8 cellular contexts compared by ENCODE assay signal in the genomic region with DNA sequence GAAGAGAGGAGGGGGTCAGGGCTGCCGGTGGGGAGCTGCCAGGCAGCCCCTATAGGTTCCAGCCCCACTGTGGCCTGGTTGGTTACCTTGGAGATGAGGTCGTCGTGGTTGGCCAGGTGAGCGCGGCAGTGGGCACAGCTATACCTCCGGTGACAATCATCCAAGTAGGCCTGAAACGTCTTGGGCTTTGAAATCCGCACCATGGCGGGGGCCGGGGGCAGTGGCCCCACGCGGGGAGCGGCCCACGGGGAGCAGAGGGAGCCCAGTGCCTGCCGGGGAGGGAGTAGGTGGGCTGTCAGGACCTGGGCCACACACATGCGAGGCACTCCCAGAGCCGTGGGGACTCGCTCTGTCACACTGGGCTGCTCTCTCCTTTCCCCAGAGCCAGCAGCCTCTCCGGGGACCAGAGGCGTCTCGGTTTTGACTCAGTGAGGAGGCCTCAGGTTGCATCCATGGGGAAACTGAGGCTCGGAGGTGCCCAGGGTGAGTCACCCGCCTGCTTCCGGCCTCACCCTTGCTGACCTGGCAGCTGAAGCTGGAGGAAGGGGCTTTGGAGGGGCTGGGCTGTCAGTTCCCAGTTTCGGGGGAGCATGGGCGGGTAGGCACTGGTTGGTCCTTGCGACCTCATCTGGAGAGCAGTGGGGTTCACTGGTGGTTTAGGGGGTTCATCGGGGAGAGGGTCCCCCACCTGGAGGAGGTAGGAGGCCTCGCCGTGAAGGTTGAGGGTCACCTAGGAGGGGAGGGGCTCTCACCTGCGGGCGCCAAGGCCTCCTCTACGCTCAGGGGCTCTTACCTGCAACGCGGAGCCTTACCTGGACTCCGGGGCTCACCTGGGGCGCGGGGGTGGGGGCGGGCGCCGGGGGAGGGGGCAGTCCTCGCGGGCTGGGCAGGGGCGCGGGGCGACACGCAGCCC. TPM values are rescaled to one million over a fixed set of nuclear protein-coding genes. Genes with fewer than 3 reads are reported as not detected.
DNase-seq lines count a peak whose midpoint lies in the region; ATAC-seq, FAIRE-seq and TF ChIP-seq lines count a peak whose summit lies in the region.

No MANE protein-coding gene starts in this region.

- no peaks in the 10 kb centered on the region for H3K27me3 Mint-ChIP-seq in astrocyte (ENCODE audit: low read depth, unreplicated experiment)

- H3K4me1 Mint-ChIP-seq in astrocyte (ENCODE audit: low read depth, unreplicated experiment): peaks cover 3% of the 10 kb centered on the region

- H3K4me1 ChIP-seq in astrocyte (ENCODE audit: insufficient read depth, low read length): peaks cover 21% of the 10 kb centered on the region
- peaks cover 51% of the 10 kb centered on the region for H3K4me1 ChIP-seq in HepG2 (ENCODE audit: insufficient read depth, low read length)
- H3K4me1 ChIP-seq in thyroid gland: peaks cover 39 to 45% of the 10 kb centered on the region in 2 donors

- H3K4me3 ChIP-seq in astrocyte (ENCODE audit: insufficient read depth, low read depth, low read length) (peak overlapping the region; percentile 43), HepG2 (replicated peaks in 1 of 3; ENCODE audit: insufficient read depth in 1 of 3, low read depth in 2 of 3, low read length in 3 of 3) (peak overlapping the region; percentile 57 to 82 (median 74)), thyroid gland (replicated peaks in 1 of 3) (peak overlapping the region; percentile 8 to 78 (median 48))

- no peak for ATAC-seq in HepG2
- ATAC-seq in HG02642 (IDR thresholded peaks at IDR 0.05; ENCODE audit: poor library complexity, unreplicated experiment): no peak

- TF ChIP-seq CTCF in astrocyte (IDR thresholded peaks at IDR 0.05; ENCODE audit: insufficient read depth, low read depth, low read length): no peak
- TF ChIP-seq CTCF in HepG2 (CRISPR knock-in tag; IDR thresholded peaks at IDR 0.05): no peak
- TF ChIP-seq CTCF in thyroid gland (IDR thresholded peaks at IDR 0.05): no peak

- H3K36me3 ChIP-seq in astrocyte (ENCODE audit: insufficient read depth, low read length): no peaks in the 10 kb centered on the region
- H3K36me3 ChIP-seq in HepG2 (replicated peaks in 1 of 2; ENCODE audit: control insufficient read depth in 1 of 2, insufficient read depth in 2 of 2, low read length in 2 of 2): no peaks in the 10 kb centered on the region; a peak in 1 of 5 replicates
- peaks cover 5 to 12% of the 10 kb centered on the region in 2 donors for H3K36me3 ChIP-seq in thyroid gland

- no peak for TF ChIP-seq POLR2A in HepG2 (IDR thresholded peaks at IDR 0.05; ENCODE audit: insufficient read depth in 1 of 2, low read depth in 2 of 2, low read length in 2 of 2)
- TF ChIP-seq POLR2A in thyroid gland (IDR thresholded peaks at IDR 0.05): no peak

- DNase-seq in activated CD8-positive, alpha-beta memory T cell treated with anti-CD3 and anti-CD28 coated beads for 24 hours: peak; percentile 71
- no peak for DNase-seq in activated CD8-positive, alpha-beta memory T cell treated with anti-CD3 and anti-CD28 coated beads, Interleukin-2, amount 50 U/mL, for 48 hours
- DNase-seq in astrocyte (ENCODE audit: low read depth): no peak
- no peak for DNase-seq in HepG2 (ENCODE audit: low spot score)
- peak; percentile 38 to 44 for DNase-seq in thyroid gland
- DNase-seq in LoVo (ENCODE audit: low spot score): no peak
- DNase-seq in GM19239 (ENCODE audit: insufficient read length, low spot score): no peak

- TF ChIP-seq EP300 in HepG2 (IDR thresholded peaks at IDR 0.05; ENCODE audit: low read depth in 2 of 2, low read length in 2 of 2) (no peak), HepG2 (CRISPR knock-in tag; IDR thresholded peaks at IDR 0.05; ENCODE audit: borderline replicate concordance) (no peak)

- BruUV-seq in HepG2 (replicated peaks; lab: Mats Ljungman, UMichigan): no TSS peak

- POLR2A ChIA-PET in HepG2 (lab: Yijun Ruan, JAX): interaction anchor here (0.6 to 3.0 kb wide), 7 partner anchors 9 to 169 kb away, joined by 3 to 18 read pairs (median 4); a partner anchor contains a TSS

- H3K4me2 ChIP-seq in astrocyte (ENCODE audit: low read length): peak overlapping the region; percentile 85
- peak overlapping the region; percentile 96 for H3K4me2 ChIP-seq in HepG2 (ENCODE audit: low read depth, low read length)

- intact Hi-C loops in HepG2 (cut with micrococcal nuclease; ENCODE audit: unreplicated experiment): no loop called here
- intact Hi-C loops in thyroid gland (cut with DNase I): loop anchor here (2.0 kb wide), 1 partner anchor 25 kb away; no protein-coding TSS in a partner anchor

- peak overlapping the region; percentile 26 for H3K27ac Mint-ChIP-seq in astrocyte (ENCODE audit: unreplicated experiment)

- H2AFZ ChIP-seq in astrocyte (ENCODE audit: low read depth, low read length): peak overlapping the region; percentile 68
- H2AFZ ChIP-seq in HepG2 (ENCODE audit: low read length): no peak overlapping the region

- peaks cover 2% of the 10 kb centered on the region for H3K36me3 Mint-ChIP-seq in astrocyte (ENCODE audit: low read depth, unreplicated experiment)

- H3K79me2 ChIP-seq in astrocyte (ENCODE audit: insufficient read depth, low read length) (peaks cover 3% of the 10 kb centered on the region), HepG2 (ENCODE audit: insufficient read depth, low read length) (no peaks in the 10 kb centered on the region)

- FAIRE-seq in astrocyte (lab: Jason Lieb, UNC) (no peak), HepG2 (lab: Jason Lieb, UNC) (no peak), GM19239 (lab: Jason Lieb, UNC) (no peak)

- H3K4me3 Mint-ChIP-seq in astrocyte (ENCODE audit: unreplicated experiment): peak overlapping the region; percentile 74

- no peaks in the 10 kb centered on the region for H4K20me1 ChIP-seq in astrocyte (ENCODE audit: insufficient read depth, low read length)
- H4K20me1 ChIP-seq in HepG2 (ENCODE audit: insufficient read depth, low read length): no peaks in the 10 kb centered on the region

- H3K27ac ChIP-seq in astrocyte (ENCODE audit: low read depth, low read length): no peak overlapping the region
- H3K27ac ChIP-seq in HepG2 (ENCODE audit: extremely low read length, insufficient read depth, low read length): peak overlapping the region; percentile 38
- H3K27ac ChIP-seq in thyroid gland: peak overlapping the region; percentile 82 to 92 (median 88)

- peaks cover 17% of the 10 kb centered on the region for H3K9me3 Mint-ChIP-seq in astrocyte (ENCODE audit: unreplicated experiment)

- no peak for TF ChIP-seq RAD21 in HepG2 (CRISPR knock-in tag; IDR thresholded peaks at IDR 0.05)

- H3K9ac ChIP-seq in astrocyte (ENCODE audit: low read length) (peak overlapping the region; percentile 69), HepG2 (ENCODE audit: insufficient read depth, low read depth, low read length) (peak overlapping the region; percentile 72)

- no peaks in the 10 kb centered on the region for H3K27me3 ChIP-seq in astrocyte (ENCODE audit: insufficient read depth, low read length)
- H3K27me3 ChIP-seq in HepG2 (ENCODE audit: control insufficient read depth in 1 of 2, insufficient read depth in 2 of 2, low read length in 2 of 2): no peaks in the 10 kb centered on the region; a peak in 1 of 5 replicates
- no peaks in the 10 kb centered on the region for H3K27me3 ChIP-seq in thyroid gland

- WGBS in HepG2 (ENCODE audit: low lambda C conversion rate): 68% methylated on average over 15 of the region's 47 CpGs
- WGBS in thyroid gland, 2 donors: 29 to 53% methylated on average over 14 to 16 of the region's 47 CpGs

- in situ Hi-C loops in HepG2 (cut with HindIII; ENCODE audit: extremely low pct_ligation_motif_present, low pct_unique_long_range_greater_than_20kb): loop anchor here (25.0 kb wide), 1 partner anchor 542 kb away; no protein-coding TSS in a partner anchor

- peaks cover 4% of the 10 kb centered on the region for H3K9me3 ChIP-seq in astrocyte (ENCODE audit: insufficient read depth, low read depth, low read length)
- peaks cover 12% of the 10 kb centered on the region for H3K9me3 ChIP-seq in HepG2 (ENCODE audit: low read length)
- no peaks in the 10 kb centered on the region for H3K9me3 ChIP-seq in thyroid gland

- CTCF ChIA-PET in HepG2 (lab: Yijun Ruan, JAX; ENCODE audit: low intra/inter-chr PET ratio, low total read pairs): no interaction called here

RNA-seq across cellular contexts. Expression of a gene that starts 0.6 kb away (rescaled TPM):
- 20.5 and 25.2 TPM in 2 replicates for total RNA-seq in astrocyte
- 4.8 and 5.4 TPM in 2 replicates for total RNA-seq in HepG2 (2016; rRNA removed; fragmentation: Illumina TruSeq; extraction: Trizol)
- 15.6 and 18.9 TPM in 2 replicates for total RNA-seq in HepG2 (2016; cell fraction: cytosol; rRNA removed; fragmentation: Illumina TruSeq; extraction: Trizol; ENCODE audit: low read depth)
- total RNA-seq in HepG2 (2016; cell fraction: insoluble cytoplasmic fraction; rRNA removed; fragmentation: Illumina TruSeq; extraction: Trizol): 3.6 and 7.4 TPM in 2 replicates
- 16.8 and 17.0 TPM in 2 replicates for total RNA-seq in HepG2 (2016; cell fraction: membrane; rRNA removed; fragmentation: Illumina TruSeq; extraction: Trizol)
- 3.7 and 3.9 TPM in 2 replicates for total RNA-seq in HepG2 (2016; cell fraction: nucleus; rRNA removed; fragmentation: Illumina TruSeq; extraction: Trizol)
- polyA plus RNA-seq in HepG2 (2011; rRNA removed): 47.0 and 63.6 TPM in 2 replicates
- 39.4 and 54.7 TPM in 2 replicates for polyA plus RNA-seq in HepG2 (2011; cell fraction: cytosol; rRNA removed)
- 83.9 and 94.9 TPM in 2 replicates for polyA plus RNA-seq in HepG2 (2011; cell fraction: nucleus; rRNA removed)
- polyA plus RNA-seq in HepG2 (2012): 69.8 and 96.9 TPM in 2 replicates
- 32.9 and 34.4 TPM in 2 replicates for polyA plus RNA-seq in HepG2 (2016; cell fraction: cytosol; fragmentation: Illumina TruSeq; extraction: Trizol; ENCODE audit: low read depth)
- 7.4 and 9.0 TPM in 2 replicates for polyA plus RNA-seq in HepG2 (2016; cell fraction: insoluble cytoplasmic fraction; fragmentation: Illumina TruSeq; extraction: Trizol; ENCODE audit: low read depth)
- 23.4 and 24.5 TPM in 2 replicates for polyA plus RNA-seq in HepG2 (2016; cell fraction: membrane; fragmentation: Illumina TruSeq; extraction: Trizol; ENCODE audit: low read depth)
- polyA plus RNA-seq in HepG2 (2016; cell fraction: nucleus; fragmentation: Illumina TruSeq; extraction: Trizol; ENCODE audit: insufficient read depth, low read depth): 12.2 and 14.9 TPM in 2 replicates
- polyA minus RNA-seq in HepG2 (2011; rRNA and poly(A)+ RNA removed; ENCODE audit: low replicate concordance): 4.9 and 32.0 TPM in 2 replicates
- polyA minus RNA-seq in HepG2 (2011; cell fraction: cytosol; rRNA and poly(A)+ RNA removed): 14.5 and 16.8 TPM in 2 replicates
- 7.6 and 11.2 TPM in 2 replicates for polyA minus RNA-seq in HepG2 (2011; cell fraction: nucleus; rRNA and poly(A)+ RNA removed)
- total RNA-seq in thyroid gland: 100 to 1,000 TPM in 1 of 4 donors, 10 to 100 TPM in 3; 32.4 to 372 (median 68.0) TPM

RNA-seq across cellular contexts. Expression of a gene that starts 3.7 kb away (rescaled TPM):
- total RNA-seq in astrocyte: 0.22 and 0.27 TPM in 2 replicates
- total RNA-seq in HepG2 (2016; rRNA removed; fragmentation: Illumina TruSeq; extraction: Trizol): 0.24 TPM in 1 of 2 replicates, not detected in the other
- total RNA-seq in HepG2 (2016; cell fraction: cytosol; rRNA removed; fragmentation: Illumina TruSeq; extraction: Trizol; ENCODE audit: low read depth): 0.09 and 0.20 TPM in 2 replicates
- 0.16 and 0.37 TPM in 2 replicates for total RNA-seq in HepG2 (2016; cell fraction: insoluble cytoplasmic fraction; rRNA removed; fragmentation: Illumina TruSeq; extraction: Trizol)
- 0.21 and 0.22 TPM in 2 replicates for total RNA-seq in HepG2 (2016; cell fraction: membrane; rRNA removed; fragmentation: Illumina TruSeq; extraction: Trizol)
- 0.25 and 0.47 TPM in 2 replicates for total RNA-seq in HepG2 (2016; cell fraction: nucleus; rRNA removed; fragmentation: Illumina TruSeq; extraction: Trizol)
- polyA plus RNA-seq in HepG2 (2011; rRNA removed): 0.42 and 0.51 TPM in 2 replicates
- 0.08 and 0.24 TPM in 2 replicates for polyA plus RNA-seq in HepG2 (2011; cell fraction: cytosol; rRNA removed)
- polyA plus RNA-seq in HepG2 (2011; cell fraction: nucleus; rRNA removed): 1.6 and 1.8 TPM in 2 replicates
- 0.36 and 0.44 TPM in 2 replicates for polyA plus RNA-seq in HepG2 (2012)
- 0.35 and 0.51 TPM in 2 replicates for polyA plus RNA-seq in HepG2 (2016; cell fraction: cytosol; fragmentation: Illumina TruSeq; extraction: Trizol; ENCODE audit: low read depth)
- 0.25 and 0.34 TPM in 2 replicates for polyA plus RNA-seq in HepG2 (2016; cell fraction: insoluble cytoplasmic fraction; fragmentation: Illumina TruSeq; extraction: Trizol; ENCODE audit: low read depth)
- 0.39 and 0.63 TPM in 2 replicates for polyA plus RNA-seq in HepG2 (2016; cell fraction: membrane; fragmentation: Illumina TruSeq; extraction: Trizol; ENCODE audit: low read depth)
- polyA plus RNA-seq in HepG2 (2016; cell fraction: nucleus; fragmentation: Illumina TruSeq; extraction: Trizol; ENCODE audit: insufficient read depth, low read depth): 0.78 and 1.4 TPM in 2 replicates
- 1.1 TPM in 1 of 2 replicates, not detected in the other for polyA minus RNA-seq in HepG2 (2011; rRNA and poly(A)+ RNA removed; ENCODE audit: low replicate concordance)
- polyA minus RNA-seq in HepG2 (2011; cell fraction: cytosol; rRNA and poly(A)+ RNA removed): not detected in 2 replicates
- polyA minus RNA-seq in HepG2 (2011; cell fraction: nucleus; rRNA and poly(A)+ RNA removed): 0.39 and 0.62 TPM in 2 replicates
- 1 to 10 TPM; 1.6 to 3.3 (median 2.4) TPM for total RNA-seq in thyroid gland

RNA-seq across cellular contexts. Expression of a gene that starts 17.9 kb away (rescaled TPM):
- total RNA-seq in astrocyte (1.8 and 3.6 TPM in 2 replicates), HepG2 (2016; rRNA removed; fragmentation: Illumina TruSeq; extraction: Trizol) (14.3 and 20.6 TPM in 2 replicates), thyroid gland (1 to 10 TPM in 2 of 4 donors, under 1 TPM in 1, not detected in 1; 0.68 to 1.6 (median 1.2) TPM)
- 77.8 and 81.7 TPM in 2 replicates for total RNA-seq in HepG2 (2016; cell fraction: cytosol; rRNA removed; fragmentation: Illumina TruSeq; extraction: Trizol; ENCODE audit: low read depth)
- 18.6 and 20.5 TPM in 2 replicates for total RNA-seq in HepG2 (2016; cell fraction: insoluble cytoplasmic fraction; rRNA removed; fragmentation: Illumina TruSeq; extraction: Trizol)
- 48.3 and 54.4 TPM in 2 replicates for total RNA-seq in HepG2 (2016; cell fraction: membrane; rRNA removed; fragmentation: Illumina TruSeq; extraction: Trizol)
- total RNA-seq in HepG2 (2016; cell fraction: nucleus; rRNA removed; fragmentation: Illumina TruSeq; extraction: Trizol): 7.6 and 12.3 TPM in 2 replicates
- polyA plus RNA-seq in HepG2 (2011; rRNA removed): 18.7 and 21.2 TPM in 2 replicates
- polyA plus RNA-seq in HepG2 (2011; cell fraction: cytosol; rRNA removed): 12.2 and 14.1 TPM in 2 replicates
- polyA plus RNA-seq in HepG2 (2011; cell fraction: nucleus; rRNA removed): 55.4 and 67.8 TPM in 2 replicates
- 10.4 and 27.8 TPM in 2 replicates for polyA plus RNA-seq in HepG2 (2012)
- 113 and 123 TPM in 2 replicates for polyA plus RNA-seq in HepG2 (2016; cell fraction: cytosol; fragmentation: Illumina TruSeq; extraction: Trizol; ENCODE audit: low read depth)
- polyA plus RNA-seq in HepG2 (2016; cell fraction: insoluble cytoplasmic fraction; fragmentation: Illumina TruSeq; extraction: Trizol; ENCODE audit: low read depth): 19.3 and 21.1 TPM in 2 replicates
- 79.9 and 83.9 TPM in 2 replicates for polyA plus RNA-seq in HepG2 (2016; cell fraction: membrane; fragmentation: Illumina TruSeq; extraction: Trizol; ENCODE audit: low read depth)
- 23.3 and 24.8 TPM in 2 replicates for polyA plus RNA-seq in HepG2 (2016; cell fraction: nucleus; fragmentation: Illumina TruSeq; extraction: Trizol; ENCODE audit: insufficient read depth, low read depth)
- polyA minus RNA-seq in HepG2 (2011; rRNA and poly(A)+ RNA removed; ENCODE audit: low replicate concordance): 11.3 and 12.4 TPM in 2 replicates
- polyA minus RNA-seq in HepG2 (2011; cell fraction: cytosol; rRNA and poly(A)+ RNA removed): 4.6 and 9.4 TPM in 2 replicates
- 8.9 and 9.7 TPM in 2 replicates for polyA minus RNA-seq in HepG2 (2011; cell fraction: nucleus; rRNA and poly(A)+ RNA removed)

RNA-seq across cellular contexts. Expression of a gene that starts 19.6 kb away (rescaled TPM):
- total RNA-seq in astrocyte (140 TPM in 2 replicates), HepG2 (2016; rRNA removed; fragmentation: Illumina TruSeq; extraction: Trizol) (176 and 177 TPM in 2 replicates), thyroid gland (10 to 100 TPM; 43.6 to 59.9 (median 50.8) TPM)
- total RNA-seq in HepG2 (2016; cell fraction: cytosol; rRNA removed; fragmentation: Illumina TruSeq; extraction: Trizol; ENCODE audit: low read depth): 65.7 and 77.2 TPM in 2 replicates
- 171 and 181 TPM in 2 replicates for total RNA-seq in HepG2 (2016; cell fraction: insoluble cytoplasmic fraction; rRNA removed; fragmentation: Illumina TruSeq; extraction: Trizol)
- 128 and 142 TPM in 2 replicates for total RNA-seq in HepG2 (2016; cell fraction: membrane; rRNA removed; fragmentation: Illumina TruSeq; extraction: Trizol)
- 74.9 and 87.3 TPM in 2 replicates for total RNA-seq in HepG2 (2016; cell fraction: nucleus; rRNA removed; fragmentation: Illumina TruSeq; extraction: Trizol)
- 220 and 272 TPM in 2 replicates for polyA plus RNA-seq in HepG2 (2011; rRNA removed)
- polyA plus RNA-seq in HepG2 (2011; cell fraction: cytosol; rRNA removed): 258 and 302 TPM in 2 replicates
- 210 and 223 TPM in 2 replicates for polyA plus RNA-seq in HepG2 (2011; cell fraction: nucleus; rRNA removed)
- polyA plus RNA-seq in HepG2 (2012): 137 and 191 TPM in 2 replicates
- polyA plus RNA-seq in HepG2 (2016; cell fraction: cytosol; fragmentation: Illumina TruSeq; extraction: Trizol; ENCODE audit: low read depth): 74.4 and 81.5 TPM in 2 replicates
- 211 and 227 TPM in 2 replicates for polyA plus RNA-seq in HepG2 (2016; cell fraction: insoluble cytoplasmic fraction; fragmentation: Illumina TruSeq; extraction: Trizol; ENCODE audit: low read depth)
- polyA plus RNA-seq in HepG2 (2016; cell fraction: membrane; fragmentation: Illumina TruSeq; extraction: Trizol; ENCODE audit: low read depth): 119 and 131 TPM in 2 replicates
- polyA plus RNA-seq in HepG2 (2016; cell fraction: nucleus; fragmentation: Illumina TruSeq; extraction: Trizol; ENCODE audit: insufficient read depth, low read depth): 198 and 202 TPM in 2 replicates
- polyA minus RNA-seq in HepG2 (2011; rRNA and poly(A)+ RNA removed; ENCODE audit: low replicate concordance): 448 and 594 TPM in 2 replicates
- polyA minus RNA-seq in HepG2 (2011; cell fraction: cytosol; rRNA and poly(A)+ RNA removed): 140 and 151 TPM in 2 replicates
- 46.2 and 53.8 TPM in 2 replicates for polyA minus RNA-seq in HepG2 (2011; cell fraction: nucleus; rRNA and poly(A)+ RNA removed)

RNA-seq across cellular contexts. Expression of a gene that starts 27.6 kb away (rescaled TPM):
- total RNA-seq in astrocyte (28.7 and 35.1 TPM in 2 replicates), HepG2 (2016; rRNA removed; fragmentation: Illumina TruSeq; extraction: Trizol) (27.7 and 32.5 TPM in 2 replicates), thyroid gland (10 to 100 TPM; 31.5 to 90.6 (median 51.5) TPM)
- total RNA-seq in HepG2 (2016; cell fraction: cytosol; rRNA removed; fragmentation: Illumina TruSeq; extraction: Trizol; ENCODE audit: low read depth): 24.4 and 27.2 TPM in 2 replicates
- total RNA-seq in HepG2 (2016; cell fraction: insoluble cytoplasmic fraction; rRNA removed; fragmentation: Illumina TruSeq; extraction: Trizol): 27.3 and 33.3 TPM in 2 replicates
- total RNA-seq in HepG2 (2016; cell fraction: membrane; rRNA removed; fragmentation: Illumina TruSeq; extraction: Trizol): 32.8 and 33.8 TPM in 2 replicates
- total RNA-seq in HepG2 (2016; cell fraction: nucleus; rRNA removed; fragmentation: Illumina TruSeq; extraction: Trizol): 12.2 and 14.0 TPM in 2 replicates
- 168 and 206 TPM in 2 replicates for polyA plus RNA-seq in HepG2 (2011; rRNA removed)
- 105 and 131 TPM in 2 replicates for polyA plus RNA-seq in HepG2 (2011; cell fraction: cytosol; rRNA removed)
- polyA plus RNA-seq in HepG2 (2011; cell fraction: nucleus; rRNA removed): 199 and 240 TPM in 2 replicates
- polyA plus RNA-seq in HepG2 (2012): 81.8 and 84.6 TPM in 2 replicates
- polyA plus RNA-seq in HepG2 (2016; cell fraction: cytosol; fragmentation: Illumina TruSeq; extraction: Trizol; ENCODE audit: low read depth): 52.0 and 57.0 TPM in 2 replicates
- polyA plus RNA-seq in HepG2 (2016; cell fraction: insoluble cytoplasmic fraction; fragmentation: Illumina TruSeq; extraction: Trizol; ENCODE audit: low read depth): 71.9 and 74.1 TPM in 2 replicates
- 68.0 and 70.1 TPM in 2 replicates for polyA plus RNA-seq in HepG2 (2016; cell fraction: membrane; fragmentation: Illumina TruSeq; extraction: Trizol; ENCODE audit: low read depth)
- polyA plus RNA-seq in HepG2 (2016; cell fraction: nucleus; fragmentation: Illumina TruSeq; extraction: Trizol; ENCODE audit: insufficient read depth, low read depth): 55.9 and 63.0 TPM in 2 replicates
- polyA minus RNA-seq in HepG2 (2011; rRNA and poly(A)+ RNA removed; ENCODE audit: low replicate concordance): 46.5 and 80.5 TPM in 2 replicates
- 28.9 and 31.8 TPM in 2 replicates for polyA minus RNA-seq in HepG2 (2011; cell fraction: cytosol; rRNA and poly(A)+ RNA removed)
- polyA minus RNA-seq in HepG2 (2011; cell fraction: nucleus; rRNA and poly(A)+ RNA removed): 31.0 and 39.2 TPM in 2 replicates

Comparison
In these comparisons a context has a peak if more than half of its experiments do, and no peak if none do; other contexts are left out.
1. DNase-seq: peak in activated CD8-positive, alpha-beta memory T cell treated with anti-CD3 and anti-CD28 coated beads for 24 hours (single experiment) and thyroid gland (2 of 2); none in activated CD8-positive, alpha-beta memory T cell treated with anti-CD3 and anti-CD28 coated beads, Interleukin-2, amount 50 U/mL, for 48 hours (single experiment), astrocyte (single experiment), HepG2 (single experiment), LoVo (single experiment) and GM19239 (single experiment).
2. Peak in every context shown above with its lines, with median percentiles within 50 percentile points of each other: H3K4me3 ChIP-seq.